Comparison of ENCODE assay signal across 21 cellular contexts in the genomic region with DNA sequence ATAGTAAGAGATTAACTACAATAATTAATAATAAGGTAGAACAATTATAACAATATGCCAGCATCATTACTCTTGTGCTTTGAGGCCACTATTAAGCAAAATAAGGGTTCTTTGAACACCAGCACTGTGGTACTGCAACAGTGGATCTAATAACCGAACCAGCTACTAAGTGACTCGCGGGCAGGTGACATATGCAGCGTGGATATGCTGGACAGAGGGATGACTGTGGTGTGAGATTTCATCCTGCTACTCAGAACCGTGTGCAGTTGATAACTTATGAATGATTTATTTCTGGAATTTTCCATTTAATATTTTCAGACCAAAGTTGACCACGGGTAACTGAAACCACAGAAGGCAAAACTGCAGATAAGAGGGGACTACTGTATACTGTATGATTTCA. TPM values are rescaled to one million over a fixed set of nuclear protein-coding genes. Genes with fewer than 3 reads are reported as not detected.
DNase-seq lines count a peak whose midpoint lies in the region; ATAC-seq and TF ChIP-seq lines count a peak whose summit lies in the region.
"Had no signal": no experiment of that assay in that cellular context is flagged by ENCODE, and none has a peak within 500 bp of the region (broad histone marks: within the 10 kb centered on the region; RNA-seq: fewer than 3 reads in every experiment).

No MANE protein-coding gene starts in this region.

- no peak for ATAC-seq in esophagus mucosa
- no peak for ATAC-seq in HG02678 (IDR thresholded peaks at IDR 0.05; ENCODE audit: unreplicated experiment)
- ATAC-seq: CD8-positive, alpha-beta T cell; K562; Right ventricle myocardium inferior had no signal

- no peaks in the 10 kb centered on the region for H3K9me2 ChIP-seq in SK-N-SH

- H2AFZ ChIP-seq in SK-N-SH (ENCODE audit: low read depth) = no peak overlapping the region

- H3K27ac Mint-ChIP-seq in HFFc6 = 0 out of 2 replicates have a peak overlapping the region, but pooled peaks have one; percentile 6
- H3K27ac Mint-ChIP-seq: CD8-positive, alpha-beta T cell had no signal

- H3F3A ChIP-seq in SK-N-SH (replicated peaks; ENCODE audit: insufficient read depth) = peaks cover 15% of the 10 kb centered on the region

- H3K36me3 Mint-ChIP-seq in HFFc6 (ENCODE audit: low read depth) = peaks cover 26% of the 10 kb centered on the region
- H3K36me3 Mint-ChIP-seq: CD8-positive, alpha-beta T cell had no signal

- no peaks in the 10 kb centered on the region for H3K27me3 ChIP-seq in SK-N-SH (ENCODE audit: insufficient read depth)
- H3K27me3 ChIP-seq: BLaER1 had no signal

- H3K9me3 ChIP-seq in SK-N-SH = no peaks in the 10 kb centered on the region

- no peak overlapping the region for H3K4me2 ChIP-seq in SK-N-SH
- H3K4me2 ChIP-seq: BLaER1 had no signal

- no peak for TF ChIP-seq EP300 in SK-N-SH (IDR thresholded peaks at IDR 0.05; ENCODE audit: borderline replicate concordance in 1 of 2, low read depth in 1 of 2, low read length in 1 of 2)

- TF ChIP-seq CTCF in HFFc6 (IDR thresholded peaks at IDR 0.05) (no peak), SK-N-SH (IDR thresholded peaks at IDR 0.05) (no peak), fibroblast of the aortic adventitia (IDR thresholded peaks at IDR 0.05; ENCODE audit: insufficient read depth, low read length) (no peak)

- TF ChIP-seq RAD21 in SK-N-SH (IDR thresholded peaks at IDR 0.05; ENCODE audit: low read length) = no peak

- POLR2A ChIA-PET in SK-N-SH (lab: Yijun Ruan, JAX) = no interaction called here

- peaks cover 0 to 10% of the 10 kb centered on the region in 2 experiments for H3K36me3 ChIP-seq in SK-N-SH (replicated peaks in 1 of 2; ENCODE audit: control insufficient read depth in 1 of 2, insufficient read depth in 2 of 2, low read length in 1 of 2)
- H3K36me3 ChIP-seq: BLaER1 had no signal

- H3K27me3 Mint-ChIP-seq in HFFc6 (ENCODE audit: insufficient read depth) = peaks cover 2% of the 10 kb centered on the region; the same call in 1 of the 2 replicates

- H3K4me3 ChIP-seq in SK-N-SH (ENCODE audit: low read depth in 2 of 2, low read length in 1 of 2) (no peak overlapping the region), fibroblast of the aortic adventitia (ENCODE audit: low read depth, low read length) (no peak overlapping the region)
- H3K4me3 ChIP-seq: BLaER1, K562, SK-N-MC had no signal

- CTCF ChIA-PET in SK-N-SH (lab: Yijun Ruan, JAX) = interaction anchor here (1.1 to 1.5 kb wide), 2 partner anchors 14 to 17 kb away, joined by 3 to 4 read pairs; no protein-coding TSS in a partner anchor

- H3K79me2 ChIP-seq in SK-N-SH (ENCODE audit: insufficient read depth) = peaks cover 31% of the 10 kb centered on the region

- no peaks in the 10 kb centered on the region for H4K20me1 ChIP-seq in SK-N-SH (ENCODE audit: insufficient read depth)
- H4K20me1 ChIP-seq: BLaER1 had no signal

- H3K9ac ChIP-seq in SK-N-SH = no peak overlapping the region
- H3K9ac ChIP-seq: BLaER1 had no signal

- no peaks in the 10 kb centered on the region for H3K9me3 Mint-ChIP-seq in HFFc6

- H3K4me3 Mint-ChIP-seq in HFFc6 = no peak overlapping the region
- H3K4me3 Mint-ChIP-seq: CD8-positive, alpha-beta T cell had no signal

- 68% methylated on average over 6 of the region's 6 CpGs for WGBS in SK-N-SH (ENCODE audit: low lambda C conversion rate)

- peak overlapping the region in 1 of 2 experiments; percentile 22; a peak in 1 of 4 replicates for H3K27ac ChIP-seq in SK-N-SH (ENCODE audit: low read depth in 2 of 2, low read length in 1 of 2)
- H3K27ac ChIP-seq: BLaER1, SK-N-MC had no signal

- DNase-seq in A172 (ENCODE audit: low spot score) (peak; percentile 37), HFFc6 (no peak), SK-N-SH (no peak), fibroblast of the aortic adventitia (ENCODE audit: low read depth) (peak; percentile 8), epidermal melanocyte (ENCODE audit: insufficient read length, low spot score) (no peak)
- DNase-seq in activated CD4-positive, alpha-beta T cell treated with anti-CD3 and anti-CD28 coated beads, Interleukin-2, amount 50 U/mL, for 4 hours = no peak
- DNase-seq: 8988T; CD8-positive, alpha-beta T cell; DMS79 treated with DMSO at 0.1 percent for 48 hours; H7; NCI-H1436; NCI-H2029; NCI-H2171; NCI-H510A; NCI-H82 had no signal

- no peaks in the 10 kb centered on the region; a peak in 1 of 4 replicates for H3K4me1 ChIP-seq in SK-N-SH (ENCODE audit: control insufficient read depth in 1 of 2, insufficient read depth in 2 of 2, low read depth in 1 of 2, low read length in 1 of 2)
- H3K4me1 ChIP-seq: BLaER1 had no signal

- peaks cover 21% of the 10 kb centered on the region for H3K4me1 Mint-ChIP-seq in HFFc6 (ENCODE audit: low read depth)

TF ChIP-seq in SK-N-SH, 30 proteins besides CTCF, POLR2A, EP300 and RAD21:
- TF ChIP-seq, protein P1, sequence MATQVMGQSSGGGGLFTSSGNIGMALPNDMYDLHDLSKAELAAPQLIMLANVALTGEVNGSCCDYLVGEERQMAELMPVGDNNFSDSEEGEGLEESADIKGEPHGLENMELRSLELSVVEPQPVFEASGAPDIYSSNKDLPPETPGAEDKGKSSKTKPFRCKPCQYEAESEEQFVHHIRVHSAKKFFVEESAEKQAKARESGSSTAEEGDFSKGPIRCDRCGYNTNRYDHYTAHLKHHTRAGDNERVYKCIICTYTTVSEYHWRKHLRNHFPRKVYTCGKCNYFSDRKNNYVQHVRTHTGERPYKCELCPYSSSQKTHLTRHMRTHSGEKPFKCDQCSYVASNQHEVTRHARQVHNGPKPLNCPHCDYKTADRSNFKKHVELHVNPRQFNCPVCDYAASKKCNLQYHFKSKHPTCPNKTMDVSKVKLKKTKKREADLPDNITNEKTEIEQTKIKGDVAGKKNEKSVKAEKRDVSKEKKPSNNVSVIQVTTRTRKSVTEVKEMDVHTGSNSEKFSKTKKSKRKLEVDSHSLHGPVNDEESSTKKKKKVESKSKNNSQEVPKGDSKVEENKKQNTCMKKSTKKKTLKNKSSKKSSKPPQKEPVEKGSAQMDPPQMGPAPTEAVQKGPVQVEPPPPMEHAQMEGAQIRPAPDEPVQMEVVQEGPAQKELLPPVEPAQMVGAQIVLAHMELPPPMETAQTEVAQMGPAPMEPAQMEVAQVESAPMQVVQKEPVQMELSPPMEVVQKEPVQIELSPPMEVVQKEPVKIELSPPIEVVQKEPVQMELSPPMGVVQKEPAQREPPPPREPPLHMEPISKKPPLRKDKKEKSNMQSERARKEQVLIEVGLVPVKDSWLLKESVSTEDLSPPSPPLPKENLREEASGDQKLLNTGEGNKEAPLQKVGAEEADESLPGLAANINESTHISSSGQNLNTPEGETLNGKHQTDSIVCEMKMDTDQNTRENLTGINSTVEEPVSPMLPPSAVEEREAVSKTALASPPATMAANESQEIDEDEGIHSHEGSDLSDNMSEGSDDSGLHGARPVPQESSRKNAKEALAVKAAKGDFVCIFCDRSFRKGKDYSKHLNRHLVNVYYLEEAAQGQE (IDR thresholded peaks at IDR 0.05; ENCODE audit: low read depth, low read length) = peak; percentile 55; the same call in 1 of the 2 replicates
- no peak for TF ChIP-seq FOSL2 (IDR thresholded peaks at IDR 0.05; ENCODE audit: borderline replicate concordance, low read depth)

RNA-seq across cellular contexts. Expression of a gene that starts 34.4 kb away (rescaled TPM):
- total RNA-seq in A172 (2014; rRNA removed; shearing (Covaris generic)) = 37.2 and 50.3 TPM in 2 replicates
- total RNA-seq in HFFc6 (2021; fragmentation: NEBNext Ultra II Directional; extraction: Animal tissue kit (Norgen Biotek cat#: 25700)) = 10 to 100 TPM; 23.1 to 47.1 (median 39.9) TPM
- 6.4 and 7.2 TPM in 2 replicates for polyA plus RNA-seq in SK-N-SH (2012; rRNA removed)
- 10.0 and 11.4 TPM in 2 replicates for polyA plus RNA-seq in SK-N-SH (2012; cell fraction: cytosol; rRNA removed)
- 2.3 and 4.7 TPM in 2 replicates for polyA plus RNA-seq in SK-N-SH (2012; cell fraction: nucleus; rRNA removed)
- total RNA-seq in fibroblast of the aortic adventitia (ENCODE audit: low replicate concordance) (2.8 and 44.5 TPM in 2 replicates), esophagus mucosa (58.3 TPM)
- total RNA-seq: CD8-positive, alpha-beta T cell had no signal

Comparison
In these comparisons a context has a peak if more than half of its experiments do, and no peak if none do; other contexts are left out.
1. DNase-seq: peak in A172 (single experiment) and fibroblast of the aortic adventitia (single experiment); none in HFFc6 (single experiment), SK-N-SH (single experiment), epidermal melanocyte (single experiment) and activated CD4-positive, alpha-beta T cell treated with anti-CD3 and anti-CD28 coated beads, Interleukin-2, amount 50 U/mL, for 4 hours (0 of 2).